In the genomic region with DNA sequence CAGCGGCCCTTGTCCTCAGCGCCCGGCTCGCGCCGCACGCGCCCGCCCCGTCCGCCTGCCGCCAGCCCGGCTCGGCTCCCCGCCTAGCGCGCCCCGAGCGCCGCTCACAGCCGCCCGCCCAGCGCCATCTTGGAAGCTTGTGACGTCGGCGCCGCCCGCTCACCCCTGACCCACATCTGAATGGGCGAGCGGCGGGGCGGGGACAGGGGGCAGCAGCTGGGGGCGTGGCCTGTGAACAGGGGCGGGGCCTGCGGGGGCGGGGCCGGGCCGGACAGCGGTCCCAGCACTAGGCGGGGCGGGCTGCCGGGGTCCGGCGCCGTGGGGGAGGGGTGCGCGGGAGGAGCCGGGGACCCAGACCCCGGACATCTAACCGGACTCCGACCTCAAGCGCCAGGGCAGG, we compare ENCODE assay signal across 8 cellular contexts. TPM values are rescaled to one million over a fixed set of nuclear protein-coding genes. Genes with fewer than 3 reads are reported as not detected.
DNase-seq lines count a peak whose midpoint lies in the region; ATAC-seq and TF ChIP-seq lines count a peak whose summit lies in the region.
"Not testable (repeated sequence)": the region's sequence is repeated elsewhere in the genome, so short reads cannot be mapped to it uniquely, and the experiment has no call there.

No MANE protein-coding gene starts in this region.

- not testable (repeated sequence) for H3K9me3 ChIP-seq in right lobe of liver

- not testable (repeated sequence) for TF ChIP-seq POLR2A in right lobe of liver (IDR thresholded peaks at IDR 0.05)

- H3K27ac ChIP-seq in right lobe of liver: not testable (repeated sequence)

- CTCF ChIA-PET in activated B cell treated with CpG ODN at 0.5 μM for 24 hours (lab: Charles Lee): not testable (repeated sequence)

- not testable (repeated sequence) for H3K36me3 ChIP-seq in right lobe of liver

- not testable (repeated sequence) for H3K4me1 ChIP-seq in right lobe of liver

- intact Hi-C loops in activated B cell treated with CpG ODN at 0.5 μM for 24 hours (cut with micrococcal nuclease); right lobe of liver (cut with DNase I): not testable (repeated sequence)

- not testable (repeated sequence) for H3K9me3 Mint-ChIP-seq in activated B cell treated with CpG ODN at 0.5 μM for 24 hours; activated naive CD8-positive, alpha-beta T cell treated with anti-CD3 and anti-CD28 coated beads, Interleukin-2, amount 10 ng/mL, durations not matched to agents 7 days and 5 days; stimulated activated naive CD8-positive, alpha-beta T cell treated with anti-CD3 and anti-CD28 coated beads, Interleukin-15, amount 100 ng/mL, for 72 hours

- not testable (repeated sequence) for DNase-seq in activated B cell treated with CpG ODN at 0.5 μM for 24 hours; activated naive CD8-positive, alpha-beta T cell treated with anti-CD3 and anti-CD28 coated beads, Interleukin-2, amount 10 ng/mL, durations not matched to agents 7 days and 5 days; right lobe of liver; stimulated activated naive CD8-positive, alpha-beta T cell treated with anti-CD3 and anti-CD28 coated beads, Interleukin-15, amount 100 ng/mL, for 72 hours

- POLR2A ChIA-PET in activated B cell treated with CpG ODN at 0.5 μM for 24 hours (lab: Charles Lee); activated naive CD8-positive, alpha-beta T cell treated with anti-CD3 and anti-CD28 coated beads, Interleukin-2, amount 10 ng/mL, durations not matched to agents 7 days and 5 days (lab: Charles Lee): not testable (repeated sequence)

- not testable (repeated sequence) for H3K36me3 Mint-ChIP-seq in activated B cell treated with CpG ODN at 0.5 μM for 24 hours (ENCODE audit: low read depth); activated naive CD8-positive, alpha-beta T cell treated with anti-CD3 and anti-CD28 coated beads, Interleukin-2, amount 10 ng/mL, durations not matched to agents 7 days and 5 days

- H3K27me3 ChIP-seq in right lobe of liver: not testable (repeated sequence)

- H3K4me3 ChIP-seq in right lobe of liver: not testable (repeated sequence)

- not testable (repeated sequence) for TF ChIP-seq CTCF in activated B cell treated with CpG ODN at 0.5 μM for 24 hours (IDR thresholded peaks at IDR 0.05); right lobe of liver (IDR thresholded peaks at IDR 0.05)

- not testable (repeated sequence) for H3K27ac Mint-ChIP-seq in activated B cell treated with CpG ODN at 0.5 μM for 24 hours; activated naive CD8-positive, alpha-beta T cell treated with anti-CD3 and anti-CD28 coated beads, Interleukin-2, amount 10 ng/mL, durations not matched to agents 7 days and 5 days; stimulated activated naive CD8-positive, alpha-beta T cell treated with anti-CD3 and anti-CD28 coated beads, Interleukin-15, amount 100 ng/mL, for 72 hours

- peak; percentile 56 for ATAC-seq in GM18519 (IDR thresholded peaks at IDR 0.05; ENCODE audit: low FRiP score, unreplicated experiment)
- peak; percentile 64 for ATAC-seq in GM21390 (IDR thresholded peaks at IDR 0.05; ENCODE audit: unreplicated experiment)
- peak; percentile 71 for ATAC-seq in HG02763 (IDR thresholded peaks at IDR 0.05; ENCODE audit: unreplicated experiment)
- ATAC-seq in HG03159 (IDR thresholded peaks at IDR 0.05; ENCODE audit: unreplicated experiment): peak; percentile 74
- ATAC-seq in activated B cell treated with CpG ODN at 0.5 μM for 24 hours (ENCODE audit: low read depth): peak; percentile 82
- ATAC-seq in activated naive CD8-positive, alpha-beta T cell treated with anti-CD3 and anti-CD28 coated beads, Interleukin-2, amount 10 ng/mL, durations not matched to agents 7 days and 5 days (ENCODE audit: low read depth): peak; percentile 89
- peak; percentile 80 to 88 (median 84) for ATAC-seq in right lobe of liver
- ATAC-seq in stimulated activated naive CD8-positive, alpha-beta T cell treated with anti-CD3 and anti-CD28 coated beads, Interleukin-15, amount 100 ng/mL, for 72 hours: peak; percentile 88

- H3K4me1 Mint-ChIP-seq in activated B cell treated with CpG ODN at 0.5 μM for 24 hours; activated naive CD8-positive, alpha-beta T cell treated with anti-CD3 and anti-CD28 coated beads, Interleukin-2, amount 10 ng/mL, durations not matched to agents 7 days and 5 days; stimulated activated naive CD8-positive, alpha-beta T cell treated with anti-CD3 and anti-CD28 coated beads, Interleukin-15, amount 100 ng/mL, for 72 hours: not testable (repeated sequence)

- not testable (repeated sequence) for H3K4me3 Mint-ChIP-seq in activated B cell treated with CpG ODN at 0.5 μM for 24 hours; activated naive CD8-positive, alpha-beta T cell treated with anti-CD3 and anti-CD28 coated beads, Interleukin-2, amount 10 ng/mL, durations not matched to agents 7 days and 5 days; stimulated activated naive CD8-positive, alpha-beta T cell treated with anti-CD3 and anti-CD28 coated beads, Interleukin-15, amount 100 ng/mL, for 72 hours

- not testable (repeated sequence) for H3K27me3 Mint-ChIP-seq in activated B cell treated with CpG ODN at 0.5 μM for 24 hours; activated naive CD8-positive, alpha-beta T cell treated with anti-CD3 and anti-CD28 coated beads, Interleukin-2, amount 10 ng/mL, durations not matched to agents 7 days and 5 days; stimulated activated naive CD8-positive, alpha-beta T cell treated with anti-CD3 and anti-CD28 coated beads, Interleukin-15, amount 100 ng/mL, for 72 hours

- WGBS in right lobe of liver (ENCODE audit: insufficient coverage, low coverage, low lambda C conversion rate, missing lambda C conversion rate): no CpG with 5 or more reads among the region's 52 CpGs

RNA-seq across cellular contexts. Expression of a gene that starts 33.9 kb away (rescaled TPM):
- total RNA-seq in activated B cell treated with CpG ODN at 0.5 μM for 24 hours (0.24 TPM in 1 of 2 replicates, not detected in the other), right lobe of liver (under 1 TPM in 3 of 6 experiments, not detected in 3; 0.07 to 0.12 (median 0.09) TPM)
- 1 to 10 TPM; 1.0 to 1.1 TPM for total RNA-seq in activated naive CD8-positive, alpha-beta T cell treated with anti-CD3 and anti-CD28 coated beads, Interleukin-2, amount 10 ng/mL, durations not matched to agents 7 days and 5 days

RNA-seq across cellular contexts. Expression of a gene that starts 50.1 kb away (rescaled TPM):
- total RNA-seq in activated B cell treated with CpG ODN at 0.5 μM for 24 hours (39.8 and 43.3 TPM in 2 replicates), right lobe of liver (10 to 100 TPM; 16.8 to 34.4 (median 22.1) TPM)
- total RNA-seq in activated naive CD8-positive, alpha-beta T cell treated with anti-CD3 and anti-CD28 coated beads, Interleukin-2, amount 10 ng/mL, durations not matched to agents 7 days and 5 days: 10 to 100 TPM; 49.3 to 51.5 TPM

RNA-seq across cellular contexts. Expression of a gene that starts 50.2 kb away (rescaled TPM):
- total RNA-seq in activated B cell treated with CpG ODN at 0.5 μM for 24 hours (1.3 and 1.5 TPM in 2 replicates), right lobe of liver (1 to 10 TPM in 1 of 6 experiments, under 1 TPM in 5; 0.12 to 1.4 (median 0.66) TPM)
- total RNA-seq in activated naive CD8-positive, alpha-beta T cell treated with anti-CD3 and anti-CD28 coated beads, Interleukin-2, amount 10 ng/mL, durations not matched to agents 7 days and 5 days: 1 to 10 TPM; 5.1 to 5.4 TPM
